In the genomic region with DNA sequence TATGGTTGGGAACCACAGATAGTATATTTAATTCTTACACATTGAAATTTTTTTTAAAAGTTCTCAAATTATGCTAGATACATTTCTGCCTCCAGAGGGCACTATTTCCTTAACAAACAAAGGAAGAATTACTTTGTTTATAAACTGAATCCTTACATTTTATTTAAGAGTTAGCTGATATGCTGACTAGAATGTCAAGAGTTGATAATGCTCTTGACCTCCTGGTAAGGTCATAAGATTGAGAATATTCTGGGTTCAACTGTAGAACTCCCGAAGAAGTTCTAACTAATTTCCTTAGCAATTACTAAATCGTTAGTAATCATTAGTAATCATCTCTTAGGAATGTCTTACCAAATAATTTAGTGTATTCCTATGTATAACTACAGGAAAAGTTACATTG, we compare ENCODE assay signal across 1 cellular context.
TF ChIP-seq lines count a peak whose summit lies in the region.

No MANE protein-coding gene starts in this region.

TF ChIP-seq in WTC11, 78 proteins besides CTCF, POLR2A, EP300 and RAD21 (continued from another document):
- TF ChIP-seq, protein P1, sequence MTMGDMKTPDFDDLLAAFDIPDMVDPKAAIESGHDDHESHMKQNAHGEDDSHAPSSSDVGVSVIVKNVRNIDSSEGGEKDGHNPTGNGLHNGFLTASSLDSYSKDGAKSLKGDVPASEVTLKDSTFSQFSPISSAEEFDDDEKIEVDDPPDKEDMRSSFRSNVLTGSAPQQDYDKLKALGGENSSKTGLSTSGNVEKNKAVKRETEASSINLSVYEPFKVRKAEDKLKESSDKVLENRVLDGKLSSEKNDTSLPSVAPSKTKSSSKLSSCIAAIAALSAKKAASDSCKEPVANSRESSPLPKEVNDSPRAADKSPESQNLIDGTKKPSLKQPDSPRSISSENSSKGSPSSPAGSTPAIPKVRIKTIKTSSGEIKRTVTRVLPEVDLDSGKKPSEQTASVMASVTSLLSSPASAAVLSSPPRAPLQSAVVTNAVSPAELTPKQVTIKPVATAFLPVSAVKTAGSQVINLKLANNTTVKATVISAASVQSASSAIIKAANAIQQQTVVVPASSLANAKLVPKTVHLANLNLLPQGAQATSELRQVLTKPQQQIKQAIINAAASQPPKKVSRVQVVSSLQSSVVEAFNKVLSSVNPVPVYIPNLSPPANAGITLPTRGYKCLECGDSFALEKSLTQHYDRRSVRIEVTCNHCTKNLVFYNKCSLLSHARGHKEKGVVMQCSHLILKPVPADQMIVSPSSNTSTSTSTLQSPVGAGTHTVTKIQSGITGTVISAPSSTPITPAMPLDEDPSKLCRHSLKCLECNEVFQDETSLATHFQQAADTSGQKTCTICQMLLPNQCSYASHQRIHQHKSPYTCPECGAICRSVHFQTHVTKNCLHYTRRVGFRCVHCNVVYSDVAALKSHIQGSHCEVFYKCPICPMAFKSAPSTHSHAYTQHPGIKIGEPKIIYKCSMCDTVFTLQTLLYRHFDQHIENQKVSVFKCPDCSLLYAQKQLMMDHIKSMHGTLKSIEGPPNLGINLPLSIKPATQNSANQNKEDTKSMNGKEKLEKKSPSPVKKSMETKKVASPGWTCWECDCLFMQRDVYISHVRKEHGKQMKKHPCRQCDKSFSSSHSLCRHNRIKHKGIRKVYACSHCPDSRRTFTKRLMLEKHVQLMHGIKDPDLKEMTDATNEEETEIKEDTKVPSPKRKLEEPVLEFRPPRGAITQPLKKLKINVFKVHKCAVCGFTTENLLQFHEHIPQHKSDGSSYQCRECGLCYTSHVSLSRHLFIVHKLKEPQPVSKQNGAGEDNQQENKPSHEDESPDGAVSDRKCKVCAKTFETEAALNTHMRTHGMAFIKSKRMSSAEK (CRISPR knock-in tag; IDR thresholded peaks at IDR 0.05; ENCODE audit: borderline replicate concordance) = no peak
- no peak for TF ChIP-seq PRRX2 (CRISPR knock-in tag; IDR thresholded peaks at IDR 0.05)
- no peak for TF ChIP-seq RORB (CRISPR knock-in tag; IDR thresholded peaks at IDR 0.05)
- TF ChIP-seq, protein P2, sequence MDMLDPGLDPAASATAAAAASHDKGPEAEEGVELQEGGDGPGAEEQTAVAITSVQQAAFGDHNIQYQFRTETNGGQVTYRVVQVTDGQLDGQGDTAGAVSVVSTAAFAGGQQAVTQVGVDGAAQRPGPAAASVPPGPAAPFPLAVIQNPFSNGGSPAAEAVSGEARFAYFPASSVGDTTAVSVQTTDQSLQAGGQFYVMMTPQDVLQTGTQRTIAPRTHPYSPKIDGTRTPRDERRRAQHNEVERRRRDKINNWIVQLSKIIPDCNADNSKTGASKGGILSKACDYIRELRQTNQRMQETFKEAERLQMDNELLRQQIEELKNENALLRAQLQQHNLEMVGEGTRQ (CRISPR knock-in tag; IDR thresholded peaks at IDR 0.05) = no peak
- no peak for TF ChIP-seq JAZF1 (CRISPR knock-in tag; IDR thresholded peaks at IDR 0.05)
- no peak for TF ChIP-seq TP53 (CRISPR knock-in tag; IDR thresholded peaks at IDR 0.05)
TF ChIP-seq in WTC11: peak in this region for 0.
